Comparison of ENCODE assay signal across 11 cellular contexts in genomic region chr19:49359851-49360845, GRCh38. TPM values are rescaled to one million over a fixed set of nuclear protein-coding genes. Genes with fewer than 3 reads are reported as not detected.
DNase-seq lines count a peak whose midpoint lies in the region; ATAC-seq and TF ChIP-seq lines count a peak whose summit lies in the region.
"Had no signal": no experiment of that assay in that cellular context is flagged by ENCODE, and none has a peak within 500 bp of the region (broad histone marks: within the 10 kb centered on the region; RNA-seq: fewer than 3 reads in every experiment).

No MANE protein-coding gene starts in this region.

- peaks cover 16% of the 10 kb centered on the region for H3K4me1 Mint-ChIP-seq in CD4-positive, alpha-beta T cell (ENCODE audit: low read depth)

- H3K27me3 Mint-ChIP-seq in CD4-positive, alpha-beta T cell: peaks cover 30% of the 10 kb centered on the region

- H3K4me3 ChIP-seq in PC-3 (ENCODE audit: low read length): no peak overlapping the region
- H3K4me3 ChIP-seq in fibroblast of villous mesenchyme (ENCODE audit: low read depth, low read length): peak overlapping the region; percentile 96
- H3K4me3 ChIP-seq in sigmoid colon: peak overlapping the region in 1 of 4 donors; percentile 76
- H3K4me3 ChIP-seq in lower leg skin (ENCODE audit: low read depth, poor library complexity, severe bottlenecking): no peak overlapping the region

- H3F3A ChIP-seq in PC-3 (ENCODE audit: low read length, unreplicated experiment): peaks cover 7% of the 10 kb centered on the region

- H3K9me3 ChIP-seq in CD4-positive, alpha-beta T cell (ENCODE audit: control insufficient read depth, low read length): no peaks in the 10 kb centered on the region
- H3K9me3 ChIP-seq in PC-3 (ENCODE audit: low read length) (no peaks in the 10 kb centered on the region), sigmoid colon (no peaks in the 10 kb centered on the region)
- H3K9me3 ChIP-seq: ovary had no signal

- H3K27ac ChIP-seq in CD4-positive, alpha-beta T cell (ENCODE audit: low read depth, low read length): no peak overlapping the region
- H3K27ac ChIP-seq in PC-3 (ENCODE audit: low read length): no peak overlapping the region
- peak overlapping the region; percentile 93 to 98 (median 96) for H3K27ac ChIP-seq in sigmoid colon

- H3K9me3 Mint-ChIP-seq in CD4-positive, alpha-beta T cell: no peaks in the 10 kb centered on the region
- H3K9me3 Mint-ChIP-seq: activated T-helper 2 cell treated with anti-CD3 and anti-CD28 coated beads, Interferon-gamma antibody, Interleukin-2, Interleukin-4, amounts not matched to agents 10 μg/mL and 5 μg/mL and 100 μg/mL, durations not matched to agents 14 hours and 24 hours and 36 hours had no signal

- no peak overlapping the region for H3K9ac ChIP-seq in PC-3 (ENCODE audit: low read length)

- H3K4me1 ChIP-seq in PC-3 (ENCODE audit: insufficient read depth, low read length) (peaks cover 11% of the 10 kb centered on the region), sigmoid colon (peaks cover 0 to 38% (median 30%) of the 10 kb centered on the region in 4 donors)

- CTCF ChIA-PET in CD4-positive, alpha-beta T cell (lab: Charles Lee): no interaction called here
- CTCF ChIA-PET in PC-3 (lab: Charles Lee): no interaction called here

- no peak overlapping the region for H3K4me2 ChIP-seq in PC-3 (ENCODE audit: low read length)

- POLR2A ChIA-PET in CD4-positive, alpha-beta T cell (lab: Charles Lee): no interaction called here
- POLR2A ChIA-PET in PC-3 (lab: Charles Lee; ENCODE audit: unreplicated experiment): no interaction called here

- H3K79me2 ChIP-seq in PC-3 (ENCODE audit: low read length): peaks cover 6% of the 10 kb centered on the region; the same call in 1 of the 2 replicates

- BruUV-seq in PC-3 (replicated peaks; lab: Mats Ljungman, UMichigan): TSS peak; percentile 17

- peaks cover 41% of the 10 kb centered on the region for H3K27me3 ChIP-seq in CD4-positive, alpha-beta T cell (ENCODE audit: control insufficient read depth, insufficient read depth, low read length)
- H3K27me3 ChIP-seq in PC-3 (ENCODE audit: low read length) (no peaks in the 10 kb centered on the region), sigmoid colon (no peaks in the 10 kb centered on the region)
- H3K27me3 ChIP-seq: ovary had no signal

- no peaks in the 10 kb centered on the region for H3K9me2 ChIP-seq in PC-3 (replicated peaks; ENCODE audit: low read length)

- no peak for ATAC-seq in CD4-positive, alpha-beta T cell (ENCODE audit: poor library complexity)
- no peak for ATAC-seq in PC-3
- no peak for ATAC-seq in GM19455 (IDR thresholded peaks at IDR 0.05; ENCODE audit: unreplicated experiment)

- TF ChIP-seq CTCF in CD4-positive, alpha-beta T cell (IDR thresholded peaks at IDR 0.05): no peak
- TF ChIP-seq CTCF in PC-3 (conservative IDR thresholded peaks at IDR 0.05; ENCODE audit: low read depth, low read length) (no peak), fibroblast of villous mesenchyme (IDR thresholded peaks at IDR 0.05; ENCODE audit: insufficient read depth, low read depth, low read length) (no peak), sigmoid colon (IDR thresholded peaks at IDR 0.05) (no peak), lower leg skin (IDR thresholded peaks at IDR 0.05) (no peak)

- intact Hi-C loops in CD4-positive, alpha-beta T cell (cut with DNase I, micrococcal nuclease): no loop called here
- intact Hi-C loops in PC-3 (cut with micrococcal nuclease): no loop called here
- intact Hi-C loops in sigmoid colon (cut with DNase I): no loop called here
- intact Hi-C loops in lower leg skin (cut with DNase I; ENCODE audit: low total_unique reads): no loop called here

- H3K36me3 ChIP-seq in PC-3 (ENCODE audit: low read depth, low read length) (peaks cover 8% of the 10 kb centered on the region), sigmoid colon (peaks cover 0 to 47% (median 21%) of the 10 kb centered on the region in 4 donors)
- H3K36me3 ChIP-seq: ovary had no signal

- no peaks in the 10 kb centered on the region for H4K20me1 ChIP-seq in PC-3 (ENCODE audit: low read length)

- no peak for DNase-seq in CD4-positive, alpha-beta T cell
- no peak for DNase-seq in PC-3
- DNase-seq in fibroblast of villous mesenchyme (ENCODE audit: low read depth): no peak
- no peak for DNase-seq in sigmoid colon
- DNase-seq in NCI-H2081 (lab: John Stamatoyannopoulos, UW): no peak
- no peak for DNase-seq in lower leg skin (ENCODE audit: low spot score in 2 of 2)
- DNase-seq in NCI-H446 treated with DMSO at 0.1 percent for 48 hours (lab: John Stamatoyannopoulos, UW): no peak
- DNase-seq: NCI-H1694, ovary had no signal

- no peak overlapping the region for H2AFZ ChIP-seq in PC-3 (ENCODE audit: low read length)

- H3K27ac Mint-ChIP-seq in CD4-positive, alpha-beta T cell: no peak overlapping the region
- H3K27ac Mint-ChIP-seq: activated T-helper 2 cell treated with anti-CD3 and anti-CD28 coated beads, Interferon-gamma antibody, Interleukin-2, Interleukin-4, amounts not matched to agents 10 μg/mL and 5 μg/mL and 100 μg/mL, durations not matched to agents 14 hours and 24 hours and 36 hours had no signal

- no peak for TF ChIP-seq EP300 in sigmoid colon (IDR thresholded peaks at IDR 0.05)

- no peak for TF ChIP-seq POLR2A in sigmoid colon (IDR thresholded peaks at IDR 0.05)
- TF ChIP-seq POLR2A in lower leg skin (IDR thresholded peaks at IDR 0.05): no peak

- no peaks in the 10 kb centered on the region for H3K36me3 Mint-ChIP-seq in CD4-positive, alpha-beta T cell (ENCODE audit: low read depth)

- peak overlapping the region; percentile 55 for H3K4me3 Mint-ChIP-seq in CD4-positive, alpha-beta T cell

- 74 to 87% methylated on average over 17 of the region's 17 CpGs for WGBS in sigmoid colon, 2 donors
- 69 to 78% methylated on average over 13 to 17 of the region's 17 CpGs for WGBS in lower leg skin, 2 donors

RNA-seq across cellular contexts. Expression of gene TEAD2, which starts 2.1 kb away (rescaled TPM):
- not detected for total RNA-seq in CD4-positive, alpha-beta T cell
- total RNA-seq in PC-3 (2014; rRNA removed) (56.2 and 72.2 TPM in 2 replicates), fibroblast of villous mesenchyme (37.6 and 38.7 TPM in 2 replicates), sigmoid colon (10 to 100 TPM; 60.6 to 74.9 (median 61.3) TPM), lower leg skin (10 to 100 TPM in 2 of 4 donors, 1 to 10 TPM in 2; 1.3 to 17.6 (median 9.8) TPM)
- polyA plus RNA-seq in sigmoid colon: 10 to 100 TPM in 2 of 3 donors, 1 to 10 TPM in 1; 5.8 to 17.9 (median 10.2) TPM
- total RNA-seq: activated T-helper 2 cell treated with anti-CD3 and anti-CD28 coated beads, Interferon-gamma antibody, Interleukin-2, Interleukin-4, amounts not matched to agents 10 μg/mL and 5 μg/mL and 100 μg/mL, durations not matched to agents 14 hours and 24 hours and 36 hours had no signal

RNA-seq across cellular contexts. Expression of gene DKKL1, which starts 3.5 kb away (rescaled TPM):
- total RNA-seq in CD4-positive, alpha-beta T cell: not detected
- total RNA-seq in PC-3 (2014; rRNA removed) (2.4 and 4.2 TPM in 2 replicates), fibroblast of villous mesenchyme (0.32 TPM in 1 of 2 replicates, not detected in the other), sigmoid colon (1 to 10 TPM in 2 of 4 donors, not detected in 2; 1.8 to 2.0 TPM), lower leg skin (1 to 10 TPM in 1 of 4 donors, not detected in 3; 3.0 TPM)
- polyA plus RNA-seq in sigmoid colon: 1 to 10 TPM in 1 of 3 donors, under 1 TPM in 1, not detected in 1; 0.17 to 3.6 TPM
- total RNA-seq: activated T-helper 2 cell treated with anti-CD3 and anti-CD28 coated beads, Interferon-gamma antibody, Interleukin-2, Interleukin-4, amounts not matched to agents 10 μg/mL and 5 μg/mL and 100 μg/mL, durations not matched to agents 14 hours and 24 hours and 36 hours had no signal

RNA-seq across cellular contexts. Expression of gene CD37, which starts 24.9 kb away (rescaled TPM):
- total RNA-seq in CD4-positive, alpha-beta T cell: 100 to 1,000 TPM; 329 to 350 TPM
- total RNA-seq in PC-3 (2014; rRNA removed) (not detected in 2 replicates), fibroblast of villous mesenchyme (not detected in 2 replicates), sigmoid colon (10 to 100 TPM in 1 of 4 donors, 1 to 10 TPM in 3; 5.8 to 10.3 (median 9.2) TPM), lower leg skin (1 to 10 TPM; 2.6 to 8.5 (median 5.9) TPM)
- polyA plus RNA-seq in sigmoid colon: 100 to 1,000 TPM in 1 of 3 donors, 10 to 100 TPM in 1, 1 to 10 TPM in 1; 7.2 to 220 (median 14.3) TPM

RNA-seq across cellular contexts. Expression of gene KASH5, which starts 27.9 kb away (rescaled TPM):
- total RNA-seq in CD4-positive, alpha-beta T cell: not detected
- not detected in 2 replicates for total RNA-seq in PC-3 (2014; rRNA removed)
- total RNA-seq in fibroblast of villous mesenchyme: not detected in 2 replicates
- not detected for total RNA-seq in sigmoid colon
- polyA plus RNA-seq in sigmoid colon: under 1 TPM in 1 of 3 donors, not detected in 2; 0.04 TPM
- not detected for total RNA-seq in lower leg skin

RNA-seq across cellular contexts. Expression of gene SLC6A16, which starts 35.2 kb away (rescaled TPM):
- total RNA-seq in CD4-positive, alpha-beta T cell: 1 to 10 TPM; 1.5 to 2.4 TPM
- total RNA-seq in PC-3 (2014; rRNA removed) (not detected in 2 replicates), fibroblast of villous mesenchyme (0.64 TPM in 1 of 2 replicates, not detected in the other), sigmoid colon (1 to 10 TPM; 1.1 to 3.6 (median 2.2) TPM), lower leg skin (1 to 10 TPM in 1 of 4 donors, under 1 TPM in 2, not detected in 1; 0.55 to 1.2 (median 0.95) TPM)
- polyA plus RNA-seq in sigmoid colon: under 1 TPM in 2 of 3 donors, not detected in 1; under 0.01 to 0.85 TPM

Comparison
In these comparisons a context has a peak if more than half of its experiments do, and no peak if none do; other contexts are left out.
1. H3K27ac ChIP-seq: peak in sigmoid colon (4 of 4); none in CD4-positive, alpha-beta T cell (single experiment) and PC-3 (single experiment).
2. RNA of gene CD37, which starts 24.9 kb away (total RNA-seq): 329 to 350 TPM in CD4-positive, alpha-beta T cell; 5.8 to 10.3 TPM in sigmoid colon, 2.6 to 8.5 TPM in lower leg skin, not detected in PC-3 and not detected in fibroblast of villous mesenchyme; every median in the first group is over 10 times any median in the second.